ENCODE assay signal across 8 cellular contexts in the genomic region with DNA sequence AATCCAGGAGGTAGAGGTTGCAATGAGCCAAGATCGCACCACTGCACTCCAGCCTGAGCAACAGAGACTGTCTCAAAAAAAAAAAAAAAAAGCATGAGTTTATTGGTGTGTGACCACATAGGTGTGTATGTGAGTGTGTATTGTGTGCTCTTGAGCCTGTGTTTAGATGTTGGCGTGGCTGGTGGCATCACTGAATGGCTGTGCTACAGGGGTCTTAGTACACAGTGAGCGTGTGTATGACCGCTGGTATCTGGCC. TPM values are rescaled to one million over a fixed set of nuclear protein-coding genes. Genes with fewer than 3 reads are reported as not detected.
DNase-seq lines count a peak whose midpoint lies in the region; ATAC-seq and TF ChIP-seq lines count a peak whose summit lies in the region.

No MANE protein-coding gene starts in this region.

- H3K9me3 ChIP-seq in mononuclear cell (ENCODE audit: low read depth, low read length) = no peaks in the 10 kb centered on the region

- peak; percentile 8 for ATAC-seq in HG03439 (IDR thresholded peaks at IDR 0.05; ENCODE audit: unreplicated experiment)
- no peak for ATAC-seq in activated CD4-positive, CD25-positive, alpha-beta regulatory T cell treated with anti-CD3 and anti-CD28 coated beads, Interleukin-2, amount 50 U/mL, for 24 hours

- H3K27me3 ChIP-seq in mononuclear cell (ENCODE audit: insufficient read depth, low read length) = no peaks in the 10 kb centered on the region

- CTCF ChIA-PET in MCF 10A (lab: Yijun Ruan, JAX) = interaction anchor here (0.8 to 4.1 kb wide), 3 partner anchors 27 to 52 kb away, joined by 3 to 26 read pairs (median 3); no protein-coding TSS in a partner anchor

- no peak for DNase-seq in MCF 10A (ENCODE audit: unreplicated experiment)
- DNase-seq in central memory CD4-positive, alpha-beta T cell = no peak
- DNase-seq in DMS153 (lab: John Stamatoyannopoulos, UW) = no peak
- DNase-seq in NCI-H526 treated with DMSO at 0.1 percent for 48 hours (lab: John Stamatoyannopoulos, UW) = no peak

- H3K27ac Mint-ChIP-seq in MCF 10A (ENCODE audit: low read depth, unreplicated experiment) = peak overlapping the region; percentile 94

- peak overlapping the region; percentile 93 for H3K27ac ChIP-seq in 22Rv1

- H3K4me3 ChIP-seq in mononuclear cell (ENCODE audit: low read length) = peak overlapping the region; percentile 78

- H3K4me1 Mint-ChIP-seq in MCF 10A (ENCODE audit: insufficient read depth, unreplicated experiment) = peaks cover 39% of the 10 kb centered on the region

- POLR2A ChIA-PET in MCF 10A (lab: Yijun Ruan, JAX) = interaction anchor here (0.6 to 6.9 kb wide), 18 partner anchors 7 to 488 kb away, joined by 3 to 147 read pairs (median 8); partner anchors contain the start of genes ARHGAP35, CALM3 and ZC3H4

- peak overlapping the region; percentile 93 for H3K4me3 Mint-ChIP-seq in MCF 10A (ENCODE audit: unreplicated experiment)

- no peak for TF ChIP-seq CTCF in 22Rv1 (IDR thresholded peaks at IDR 0.05)
- TF ChIP-seq CTCF in MCF 10A (IDR thresholded peaks at IDR 0.05; ENCODE audit: unreplicated experiment) = no peak

- H3K9me3 Mint-ChIP-seq in MCF 10A (ENCODE audit: unreplicated experiment) = no peaks in the 10 kb centered on the region

- BruUV-seq in MCF 10A (replicated peaks; lab: Mats Ljungman, UMichigan) = no TSS peak

- intact Hi-C loops in MCF 10A (cut with micrococcal nuclease) = loop anchor here (2.0 kb wide), 1 partner anchor 55 kb away; no protein-coding TSS in a partner anchor

- H3K36me3 Mint-ChIP-seq in MCF 10A (ENCODE audit: insufficient read depth, unreplicated experiment) = peaks cover 55% of the 10 kb centered on the region

- no peaks in the 10 kb centered on the region for H3K27me3 Mint-ChIP-seq in MCF 10A (ENCODE audit: insufficient read depth, unreplicated experiment)

- H3K4me1 ChIP-seq in mononuclear cell (ENCODE audit: insufficient read depth, low read length) = peaks cover 42% of the 10 kb centered on the region

RNA-seq across cellular contexts. Expression of gene SLC1A5, which starts 2.5 kb away (rescaled TPM):
- 372 and 417 TPM in 2 replicates for total RNA-seq in MCF 10A (2022)
- 5.5 TPM for total RNA-seq in mononuclear cell

RNA-seq across cellular contexts. Expression of gene STRN4, which starts 39.7 kb away (rescaled TPM):
- total RNA-seq in MCF 10A (2022) (90.1 and 92.3 TPM in 2 replicates), mononuclear cell (66.0 TPM)

RNA-seq across cellular contexts. Expression of gene FKRP, which starts 40.1 kb away (rescaled TPM):
- total RNA-seq in MCF 10A (2022) (21.2 and 23.9 TPM in 2 replicates), mononuclear cell (12.4 TPM)

Comparison
In these comparisons a context has a peak if more than half of its experiments do, and no peak if none do; other contexts are left out.
1. RNA of gene SLC1A5, which starts 2.5 kb away (total RNA-seq): 372 to 417 TPM in MCF 10A; 5.5 TPM in mononuclear cell (single experiment); every median in the first group is over 10 times any median in the second.